ENCODE assay signal across 14 cellular contexts in genomic region chr5:174306345-174307030, GRCh38.
DNase-seq lines count a peak whose midpoint lies in the region; TF ChIP-seq lines count a peak whose summit lies in the region.
"Had no signal": no experiment of that assay in that cellular context is flagged by ENCODE, and none has a peak within 500 bp of the region (broad histone marks: within the 10 kb centered on the region; RNA-seq: fewer than 3 reads in every experiment).

No MANE protein-coding gene starts in this region.

- no peak for TF ChIP-seq CTCF in GM13977 (IDR thresholded peaks at IDR 0.05; ENCODE audit: extremely low read depth, insufficient read depth, missing control alignments)

- DNase-seq in GM13977 (ENCODE audit: low spot score) (peak; percentile 7), RPMI7951 (ENCODE audit: low read depth) (peak; percentile 63), islet precursor cell (peak; percentile 90), NCI-H1105 (lab: John Stamatoyannopoulos, UW) (no peak), SKM-1 treated with dmso at 0.1 percent for 144 hours (lab: John Stamatoyannopoulos, UW; ENCODE audit: unreplicated experiment) (no peak), NCI-H2081 (lab: John Stamatoyannopoulos, UW) (no peak), H4 (ENCODE audit: low spot score) (no peak)
- DNase-seq: CD8-positive, alpha-beta T cell; DMS 273 treated with DMSO at 0.1 percent for 48 hours; KG1; NCI-H1105 treated with DMSO at 0.1 percent for 48 hours; NCI-H187 treated with DMSO at 0.1 percent for 48 hours; NCI-H510A treated with DMSO at 0.1 percent for 48 hours; SJCRH30 had no signal

- in situ Hi-C loops in GM13977 (cut with MboI; ENCODE audit: low pct_unique_long_range_greater_than_20kb, low sequenced_read_pairs, unreplicated experiment) = loop anchor here (25.0 kb wide), 2 partner anchors 244 to 694 kb away; partner anchors contain the start of gene BOD1

Comparison
In these comparisons a context has a peak if more than half of its experiments do, and no peak if none do; other contexts are left out.
1. DNase-seq: peak in GM13977 (single experiment), RPMI7951 (single experiment) and islet precursor cell (single experiment); none in NCI-H1105 (single experiment), SKM-1 treated with dmso at 0.1 percent for 144 hours (single experiment), NCI-H2081 (0 of 2) and H4 (single experiment).